In the genomic region with DNA sequence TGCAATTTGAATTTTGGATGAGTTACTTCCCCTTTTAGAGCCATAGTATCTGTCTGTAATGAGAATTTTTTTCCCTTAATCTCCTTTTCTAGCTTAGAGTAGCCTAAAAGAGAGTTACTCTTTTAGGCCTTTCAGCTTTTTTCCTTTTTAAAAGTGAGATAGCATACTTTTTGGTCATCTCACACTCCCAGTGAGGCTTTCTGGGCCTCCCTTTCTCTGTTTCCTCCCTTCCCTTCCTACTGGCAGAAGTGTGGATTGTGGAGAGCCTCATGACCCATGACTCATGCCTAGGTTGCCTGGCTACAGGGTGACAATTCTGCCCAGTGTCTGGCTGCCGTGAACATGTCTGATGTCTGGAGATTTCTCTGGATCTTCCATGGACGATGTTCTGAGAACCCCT, we compare ENCODE assay signal across 8 cellular contexts. TPM values are rescaled to one million over a fixed set of nuclear protein-coding genes. Genes with fewer than 3 reads are reported as not detected.
DNase-seq lines count a peak whose midpoint lies in the region; ATAC-seq and TF ChIP-seq lines count a peak whose summit lies in the region.

No MANE protein-coding gene starts in this region.

- H3K4me3 ChIP-seq in SJCRH30 (no peak overlapping the region), gastroesophageal sphincter (no peak overlapping the region)

- no peak for TF ChIP-seq POLR2A in gastroesophageal sphincter (IDR thresholded peaks at IDR 0.05)

- DNase-seq in EH (ENCODE audit: low read depth): peak; percentile 90
- DNase-seq in SJCRH30: peak; percentile 11 to 18
- peak; percentile 71 for DNase-seq in sciatic nerve (ENCODE audit: low spot score)
- no peak for DNase-seq in NCI-H774 (lab: John Stamatoyannopoulos, UW)

- H3K27me3 ChIP-seq in SJCRH30 (no peaks in the 10 kb centered on the region), gastroesophageal sphincter (peaks cover 7% of the 10 kb centered on the region)

- 33% methylated on average over 1 of the region's 2 CpGs; no CpG with 5 or more reads in 1 of the 2 donors for WGBS in gastroesophageal sphincter (ENCODE audit: low coverage in 1 of 2), 2 donors

- intact Hi-C loops in sciatic nerve (cut with DNase I): no loop called here

- no peak for TF ChIP-seq EP300 in gastroesophageal sphincter (IDR thresholded peaks at IDR 0.05)

- H3K4me1 ChIP-seq in SJCRH30: peaks cover 5% of the 10 kb centered on the region; the same call in 1 of the 2 replicates
- peaks cover 0 to 10% (median 4%) of the 10 kb centered on the region in 3 donors for H3K4me1 ChIP-seq in gastroesophageal sphincter

- H3K27ac ChIP-seq in SJCRH30: no peak overlapping the region
- peak overlapping the region in 2 of 4 donors; percentile 48 to 57 for H3K27ac ChIP-seq in gastroesophageal sphincter

- no peak for TF ChIP-seq CTCF in gastroesophageal sphincter (IDR thresholded peaks at IDR 0.05)

- H3K36me3 ChIP-seq in SJCRH30 (no peaks in the 10 kb centered on the region), gastroesophageal sphincter (no peaks in the 10 kb centered on the region)

- no peaks in the 10 kb centered on the region for H3K9me3 ChIP-seq in SJCRH30 (replicated peaks)
- H3K9me3 ChIP-seq in gastroesophageal sphincter: no peaks in the 10 kb centered on the region

- peak; percentile 79 for ATAC-seq in gastroesophageal sphincter
- ATAC-seq in sciatic nerve: peak; percentile 97
- ATAC-seq in GM18502 (IDR thresholded peaks at IDR 0.05; ENCODE audit: poor library complexity, unreplicated experiment): no peak
- ATAC-seq in HG03095 (IDR thresholded peaks at IDR 0.05; ENCODE audit: unreplicated experiment): no peak
- no peak for ATAC-seq in GM18909 (IDR thresholded peaks at IDR 0.05; ENCODE audit: poor library complexity, unreplicated experiment)

RNA-seq across cellular contexts. Expression of a gene that starts 15.2 kb away (rescaled TPM):
- not detected in 2 replicates for total RNA-seq in SJCRH30 (2014; rRNA removed; shearing (Covaris generic))
- total RNA-seq in gastroesophageal sphincter (1 to 10 TPM in 1 of 4 donors, not detected in 3; 6.1 TPM), sciatic nerve (0.53 TPM)

RNA-seq across cellular contexts. Expression of a gene that starts 37.2 kb away (rescaled TPM):
- total RNA-seq in SJCRH30 (2014; rRNA removed; shearing (Covaris generic)): 0.08 and 0.28 TPM in 2 replicates
- not detected for total RNA-seq in gastroesophageal sphincter
- total RNA-seq in sciatic nerve: not detected

RNA-seq across cellular contexts. Expression of a gene that starts 44.5 kb away (rescaled TPM):
- total RNA-seq in SJCRH30 (2014; rRNA removed; shearing (Covaris generic)): not detected in 2 replicates
- total RNA-seq in gastroesophageal sphincter (not detected), sciatic nerve (not detected)

RNA-seq across cellular contexts. Expression of a gene that starts 55.2 kb away (rescaled TPM):
- not detected in 2 replicates for total RNA-seq in SJCRH30 (2014; rRNA removed; shearing (Covaris generic))
- total RNA-seq in gastroesophageal sphincter: not detected
- not detected for total RNA-seq in sciatic nerve

Comparison
In these comparisons a context has a peak if more than half of its experiments do, and no peak if none do; other contexts are left out.
1. ATAC-seq: peak in gastroesophageal sphincter (single experiment) and sciatic nerve (single experiment); none in GM18502 (single experiment), HG03095 (single experiment) and GM18909 (single experiment).